Comparison of ENCODE assay signal across 11 cellular contexts in genomic region chr1:202578565-202578964, GRCh38.
DNase-seq lines count a peak whose midpoint lies in the region; ATAC-seq and TF ChIP-seq lines count a peak whose summit lies in the region.
"Had no signal": no experiment of that assay in that cellular context is flagged by ENCODE, and none has a peak within 500 bp of the region (broad histone marks: within the 10 kb centered on the region; RNA-seq: fewer than 3 reads in every experiment).

No MANE protein-coding gene starts in this region.

- peak overlapping the region; percentile 70 for H3K27ac ChIP-seq in SJSA1
- peak overlapping the region; percentile 52 to 55 for H3K27ac ChIP-seq in prostate gland

- H3K9me3 ChIP-seq in SJSA1 (replicated peaks), result peaks cover 2% of the 10 kb centered on the region; the same call in 1 of the 2 replicates
- H3K9me3 ChIP-seq in prostate gland, result no peaks in the 10 kb centered on the region

- H3K4me1 ChIP-seq in SJSA1 (replicated peaks) (peaks cover 62% of the 10 kb centered on the region), prostate gland (replicated peaks) (no peaks in the 10 kb centered on the region)

- CTCF ChIA-PET in GM10248 (lab: Yijun Ruan, JAX), result interaction anchor here (1.2 to 5.3 kb wide), 7 partner anchors 7 to 115 kb away, joined by 3 to 39 read pairs (median 6); no protein-coding TSS in a partner anchor

- H3K27me3 ChIP-seq in SJSA1 (replicated peaks) (no peaks in the 10 kb centered on the region), prostate gland (replicated peaks; ENCODE audit: insufficient read depth) (no peaks in the 10 kb centered on the region)

- intact Hi-C loops in Right ventricle myocardium superior (cut with DNase I), result no loop called here
- intact Hi-C loops in prostate gland (cut with DNase I), result loop anchor here (5.0 kb wide), 1 partner anchor 71 kb away; no protein-coding TSS in a partner anchor

- H3K36me3 ChIP-seq in SJSA1 (peaks cover 30% of the 10 kb centered on the region), prostate gland (peaks cover 0 to 5% of the 10 kb centered on the region in 2 donors)

- H3K4me3 ChIP-seq in SJSA1 (no peak overlapping the region), prostate gland (no peak overlapping the region)

- TF ChIP-seq CTCF in prostate gland (IDR thresholded peaks at IDR 0.05) (no peak), GM10248 (IDR thresholded peaks at IDR 0.05; ENCODE audit: control extremely low read depth, extremely low read depth, low read depth, missing control alignments) (no peak)

- DNase-seq in DMS 273 (lab: John Stamatoyannopoulos, UW; ENCODE audit: unreplicated experiment) (peak; percentile 87), SJSA1 (ENCODE audit: low read depth in 1 of 2, low spot score in 2 of 2) (no peak), Right ventricle myocardium superior (no peak), prostate gland (ENCODE audit: low spot score) (no peak), GM10248 (ENCODE audit: extremely low spot score) (no peak), A172 (ENCODE audit: low spot score) (no peak)
- no peak for DNase-seq in activated T-cell treated with anti-CD3 and anti-CD28 coated beads, Interleukin-2, amount 50 U/mL, for 1 hour
- DNase-seq: activated CD8-positive, alpha-beta memory T cell treated with anti-CD3 and anti-CD28 coated beads, Interleukin-2, amount 50 U/mL, for 48 hours; NCI-H187 treated with DMSO at 0.1 percent for 48 hours had no signal

- peak; percentile 34 for ATAC-seq in Right ventricle myocardium superior (ENCODE audit: poor library complexity)
- no peak for ATAC-seq in GM21390 (IDR thresholded peaks at IDR 0.05; ENCODE audit: unreplicated experiment)
- ATAC-seq: left lobe of liver had no signal

- WGBS in prostate gland, result 45% methylated on average over 6 of the region's 6 CpGs

- TF ChIP-seq POLR2A in prostate gland (IDR thresholded peaks at IDR 0.05), result no peak

- POLR2A ChIA-PET in GM10248 (lab: Yijun Ruan, JAX), result no interaction called here
